19 cellular contexts compared by ENCODE assay signal in genomic region chr6:36516991-36517390, GRCh38. TPM values are rescaled to one million over a fixed set of nuclear protein-coding genes. Genes with fewer than 3 reads are reported as not detected.
DNase-seq lines count a peak whose midpoint lies in the region; ATAC-seq and TF ChIP-seq lines count a peak whose summit lies in the region.
"Had no signal": no experiment of that assay in that cellular context is flagged by ENCODE, and none has a peak within 500 bp of the region (broad histone marks: within the 10 kb centered on the region; RNA-seq: fewer than 3 reads in every experiment).

No MANE protein-coding gene starts in this region.

- no peak for DNase-seq in activated naive CD4-positive, alpha-beta T cell treated with anti-CD3 and anti-CD28 coated beads, Interleukin-2, amount 50 U/mL, for 72 hours (ENCODE audit: low spot score in 2 of 2)
- DNase-seq in MM.1S, result no peak
- no peak for DNase-seq in central memory CD8-positive, alpha-beta T cell (ENCODE audit: low spot score in 2 of 2)
- DNase-seq in transverse colon, result no peak
- DNase-seq in stimulated activated naive CD8-positive, alpha-beta T cell treated with anti-CD3 and anti-CD28 coated beads, Interleukin-15, amount 100 ng/mL, for 72 hours, result no peak
- DNase-seq: BE2C; CD8-positive, alpha-beta T cell; IMR-90; MV-4-11; NCI-H1105 treated with DMSO at 0.1 percent for 48 hours; NCI-H2029 treated with DMSO at 0.1 percent for 48 hours; NCI-H524 treated with DMSO at 0.1 percent for 48 hours; NCI-H82; SJCRH30 had no signal

- no peak for TF ChIP-seq EP300 in transverse colon (IDR thresholded peaks at IDR 0.05; ENCODE audit: low read depth)

- intact Hi-C loops in transverse colon (cut with DNase I; ENCODE audit: low total_unique reads), result no loop called here

- H3K27me3 Mint-ChIP-seq in activated naive CD4-positive, alpha-beta T cell treated with anti-CD3 and anti-CD28 coated beads, Interleukin-2, amount 50 U/mL, for 24 hours, result no peaks in the 10 kb centered on the region
- no peaks in the 10 kb centered on the region for H3K27me3 Mint-ChIP-seq in central memory CD8-positive, alpha-beta T cell
- no peaks in the 10 kb centered on the region for H3K27me3 Mint-ChIP-seq in stimulated activated naive CD8-positive, alpha-beta T cell treated with anti-CD3 and anti-CD28 coated beads, Interleukin-15, amount 100 ng/mL, for 72 hours

- no peaks in the 10 kb centered on the region for H4K20me1 ChIP-seq in MM.1S (ENCODE audit: insufficient read depth, low read length)

- no peak for TF ChIP-seq POLR2A in transverse colon (IDR thresholded peaks at IDR 0.05)

- H3K27ac ChIP-seq in MM.1S (ENCODE audit: low read length), result peak overlapping the region; percentile 82
- H3K27ac ChIP-seq in transverse colon, result peak overlapping the region in 3 of 4 donors; percentile 11 to 79 (median 78)
- H3K27ac ChIP-seq: KMS-11, Peyer's patch, SJCRH30 had no signal

- H3K4me1 Mint-ChIP-seq in activated naive CD4-positive, alpha-beta T cell treated with anti-CD3 and anti-CD28 coated beads, Interleukin-2, amount 50 U/mL, for 24 hours, result peaks cover 50% of the 10 kb centered on the region
- H3K4me1 Mint-ChIP-seq in central memory CD8-positive, alpha-beta T cell, result peaks cover 26% of the 10 kb centered on the region
- peaks cover 57% of the 10 kb centered on the region for H3K4me1 Mint-ChIP-seq in stimulated activated naive CD8-positive, alpha-beta T cell treated with anti-CD3 and anti-CD28 coated beads, Interleukin-15, amount 100 ng/mL, for 72 hours

- peaks cover 48% of the 10 kb centered on the region for H3F3A ChIP-seq in MM.1S (ENCODE audit: insufficient read depth, low read length)

- H3K9me3 Mint-ChIP-seq in activated naive CD4-positive, alpha-beta T cell treated with anti-CD3 and anti-CD28 coated beads, Interleukin-2, amount 50 U/mL, for 24 hours, result no peaks in the 10 kb centered on the region
- H3K9me3 Mint-ChIP-seq in activated naive CD4-positive, alpha-beta T cell treated with anti-CD3 and anti-CD28 coated beads, Interleukin-2, amount 50 U/mL, for 72 hours, result no peaks in the 10 kb centered on the region
- H3K9me3 Mint-ChIP-seq in central memory CD8-positive, alpha-beta T cell, result no peaks in the 10 kb centered on the region
- no peaks in the 10 kb centered on the region for H3K9me3 Mint-ChIP-seq in stimulated activated naive CD8-positive, alpha-beta T cell treated with anti-CD3 and anti-CD28 coated beads, Interleukin-15, amount 100 ng/mL, for 72 hours
- H3K9me3 Mint-ChIP-seq: CD8-positive, alpha-beta T cell had no signal

- H3K27me3 ChIP-seq in MM.1S (replicated peaks; ENCODE audit: insufficient read depth, low read length) (no peaks in the 10 kb centered on the region), transverse colon (no peaks in the 10 kb centered on the region)
- H3K27me3 ChIP-seq: BE2C, Peyer's patch, SJCRH30 had no signal

- H3K4me3 Mint-ChIP-seq in activated naive CD4-positive, alpha-beta T cell treated with anti-CD3 and anti-CD28 coated beads, Interleukin-2, amount 50 U/mL, for 24 hours, result no peak overlapping the region
- H3K4me3 Mint-ChIP-seq in central memory CD8-positive, alpha-beta T cell, result no peak overlapping the region
- H3K4me3 Mint-ChIP-seq in stimulated activated naive CD8-positive, alpha-beta T cell treated with anti-CD3 and anti-CD28 coated beads, Interleukin-15, amount 100 ng/mL, for 72 hours, result no peak overlapping the region
- H3K4me3 Mint-ChIP-seq: CD8-positive, alpha-beta T cell had no signal

- H3K36me3 ChIP-seq in MM.1S (replicated peaks; ENCODE audit: insufficient read depth, low read length) (peaks cover 5% of the 10 kb centered on the region; the same call in 1 of the 2 replicates), transverse colon (peaks cover 0 to 26% (median 12%) of the 10 kb centered on the region in 4 donors)

- peak overlapping the region; percentile 87 for H3K4me2 ChIP-seq in MM.1S (ENCODE audit: low read depth, low read length)
- H3K4me2 ChIP-seq: KMS-11 had no signal

- no peak overlapping the region for H2AFZ ChIP-seq in MM.1S (ENCODE audit: low read length)

- no peak for TF ChIP-seq CTCF in MM.1S (IDR thresholded peaks at IDR 0.05; ENCODE audit: low read length)
- TF ChIP-seq CTCF in transverse colon (IDR thresholded peaks at IDR 0.05), result no peak

- peak overlapping the region; percentile 30 for H3K27ac Mint-ChIP-seq in activated naive CD4-positive, alpha-beta T cell treated with anti-CD3 and anti-CD28 coated beads, Interleukin-2, amount 50 U/mL, for 24 hours
- H3K27ac Mint-ChIP-seq in activated naive CD4-positive, alpha-beta T cell treated with anti-CD3 and anti-CD28 coated beads, Interleukin-2, amount 50 U/mL, for 72 hours, result no peak overlapping the region
- H3K27ac Mint-ChIP-seq in central memory CD8-positive, alpha-beta T cell (ENCODE audit: low read depth), result peak overlapping the region; percentile 74
- no peak overlapping the region for H3K27ac Mint-ChIP-seq in stimulated activated naive CD8-positive, alpha-beta T cell treated with anti-CD3 and anti-CD28 coated beads, Interleukin-15, amount 100 ng/mL, for 72 hours

- H3K9ac ChIP-seq in MM.1S (ENCODE audit: low read length), result peak overlapping the region; percentile 49; the same call in 1 of the 2 replicates
- H3K9ac ChIP-seq: KMS-11 had no signal

- in situ Hi-C loops in transverse colon (cut with MboI; ENCODE audit: low pct_ligation_motif_present in 1 of 4, low pct_unique_long_range_greater_than_20kb in 1 of 4, low sequenced_read_pairs in 3 of 4), result no loop called here

- H3K36me3 Mint-ChIP-seq in activated naive CD4-positive, alpha-beta T cell treated with anti-CD3 and anti-CD28 coated beads, Interleukin-2, amount 50 U/mL, for 24 hours, result peaks cover 17% of the 10 kb centered on the region
- H3K36me3 Mint-ChIP-seq in activated naive CD4-positive, alpha-beta T cell treated with anti-CD3 and anti-CD28 coated beads, Interleukin-2, amount 50 U/mL, for 72 hours, result peaks cover 0 to 44% of the 10 kb centered on the region in 2 donors
- H3K36me3 Mint-ChIP-seq in central memory CD8-positive, alpha-beta T cell (ENCODE audit: insufficient read depth), result peaks cover 77% of the 10 kb centered on the region

- H3K4me3 ChIP-seq in MM.1S (ENCODE audit: low read length), result peak overlapping the region; percentile 51
- no peak overlapping the region for H3K4me3 ChIP-seq in transverse colon
- H3K4me3 ChIP-seq: Peyer's patch, SJCRH30 had no signal

- H3K79me2 ChIP-seq in MM.1S (ENCODE audit: low read length), result peaks cover 11% of the 10 kb centered on the region; the same call in 1 of the 2 replicates

- H3K4me1 ChIP-seq in MM.1S (ENCODE audit: low read length) (peaks cover 62% of the 10 kb centered on the region), transverse colon (peaks cover 3 to 44% (median 26%) of the 10 kb centered on the region in 4 donors)
- H3K4me1 ChIP-seq: BE2C, SJCRH30 had no signal

- no peak for ATAC-seq in activated naive CD4-positive, alpha-beta T cell treated with anti-CD3 and anti-CD28 coated beads, Interleukin-2, amount 50 U/mL, for 72 hours
- no peak for ATAC-seq in central memory CD8-positive, alpha-beta T cell (replicated peaks; ENCODE audit: extremely low read depth, poor library complexity, severe bottlenecking)
- ATAC-seq in GM18519 (IDR thresholded peaks at IDR 0.05; ENCODE audit: low FRiP score, unreplicated experiment), result no peak
- ATAC-seq in stimulated activated naive CD8-positive, alpha-beta T cell treated with anti-CD3 and anti-CD28 coated beads, Interleukin-15, amount 100 ng/mL, for 72 hours, result no peak
- ATAC-seq: CD8-positive, alpha-beta T cell; HCT116 had no signal

- H3K9me3 ChIP-seq in MM.1S (replicated peaks; ENCODE audit: insufficient read depth, low read length) (no peaks in the 10 kb centered on the region), transverse colon (no peaks in the 10 kb centered on the region)
- H3K9me3 ChIP-seq: BE2C, Peyer's patch, SJCRH30 had no signal

- H3K9me2 ChIP-seq in MM.1S (replicated peaks; ENCODE audit: insufficient read depth, low read length), result no peaks in the 10 kb centered on the region

RNA-seq across cellular contexts. Expression of gene STK38, which starts 30.3 kb away (rescaled TPM):
- 10 to 100 TPM; 25.7 to 27.3 TPM for total RNA-seq in activated naive CD4-positive, alpha-beta T cell treated with anti-CD3 and anti-CD28 coated beads, Interleukin-2, amount 50 U/mL, for 72 hours
- 100 to 1,000 TPM in 1 of 4 donors, 10 to 100 TPM in 3; 59.1 to 101 (median 86.4) TPM for total RNA-seq in transverse colon

Comparison
In these comparisons a context has a peak if more than half of its experiments do, and no peak if none do; other contexts are left out.
1. H3K27ac Mint-ChIP-seq: peak in activated naive CD4-positive, alpha-beta T cell treated with anti-CD3 and anti-CD28 coated beads, Interleukin-2, amount 50 U/mL, for 24 hours (single experiment) and central memory CD8-positive, alpha-beta T cell (single experiment); none in activated naive CD4-positive, alpha-beta T cell treated with anti-CD3 and anti-CD28 coated beads, Interleukin-2, amount 50 U/mL, for 72 hours (0 of 2) and stimulated activated naive CD8-positive, alpha-beta T cell treated with anti-CD3 and anti-CD28 coated beads, Interleukin-15, amount 100 ng/mL, for 72 hours (0 of 2).